ENCODE assay signal across 11 cellular contexts in the genomic region with DNA sequence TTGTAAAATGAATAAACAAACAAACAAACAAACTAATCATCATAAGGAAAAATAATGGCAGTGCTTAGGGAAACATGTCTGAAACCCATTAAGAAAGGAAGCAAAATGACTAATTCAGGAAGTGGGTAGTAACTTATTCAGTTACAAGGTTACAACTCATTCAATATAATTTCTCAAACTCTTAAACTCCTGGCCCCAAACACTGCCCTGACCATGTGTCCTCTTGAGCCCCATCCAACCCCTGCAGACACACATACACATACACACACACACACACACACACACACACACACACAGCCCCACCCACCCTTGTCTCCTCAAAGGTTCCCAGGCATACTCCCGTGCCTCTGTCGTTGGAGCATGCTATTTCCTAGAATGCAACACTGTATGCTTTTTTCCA.
DNase-seq lines count a peak whose midpoint lies in the region; ATAC-seq and TF ChIP-seq lines count a peak whose summit lies in the region.
"Had no signal": no experiment of that assay in that cellular context is flagged by ENCODE, and none has a peak within 500 bp of the region (broad histone marks: within the 10 kb centered on the region; RNA-seq: fewer than 3 reads in every experiment).

No MANE protein-coding gene starts in this region.

- no peak overlapping the region for H3K4me3 ChIP-seq in HEK293 (ENCODE audit: low read depth, low read length)
- no peak overlapping the region for H3K4me3 ChIP-seq in neural progenitor cell
- H3K4me3 ChIP-seq in mucosa of descending colon, result no peak overlapping the region
- H3K4me3 ChIP-seq: HAP-1 had no signal

- no peaks in the 10 kb centered on the region for H3K79me2 ChIP-seq in neural progenitor cell (ENCODE audit: low read depth)

- ATAC-seq in mucosa of descending colon, result no peak

- peaks cover 9% of the 10 kb centered on the region for H3K27me3 Mint-ChIP-seq in activated naive CD8-positive, alpha-beta T cell treated with anti-CD3 and anti-CD28 coated beads for 36 hours
- H3K27me3 Mint-ChIP-seq in neural progenitor cell (ENCODE audit: insufficient read depth, low read depth), result peaks cover 2% of the 10 kb centered on the region
- H3K27me3 Mint-ChIP-seq in activated T-cell treated with anti-CD3 and anti-CD28 coated beads, Interleukin-2, amount 50 U/mL, for 24 hours, result peaks cover 3% of the 10 kb centered on the region

- H3K4me3 Mint-ChIP-seq in activated naive CD8-positive, alpha-beta T cell treated with anti-CD3 and anti-CD28 coated beads for 36 hours, result no peak overlapping the region
- H3K4me3 Mint-ChIP-seq in neural progenitor cell, result no peak overlapping the region
- H3K4me3 Mint-ChIP-seq in activated T-cell treated with anti-CD3 and anti-CD28 coated beads, Interleukin-2, amount 50 U/mL, for 24 hours, result no peak overlapping the region
- H3K4me3 Mint-ChIP-seq: CD8-positive, alpha-beta memory T cell had no signal

- no peaks in the 10 kb centered on the region for H3K36me3 ChIP-seq in HEK293 (ENCODE audit: control insufficient read depth in 2 of 2, insufficient read depth in 1 of 2, low read length in 2 of 2)
- H3K36me3 ChIP-seq in neural progenitor cell, result no peaks in the 10 kb centered on the region
- H3K36me3 ChIP-seq in mucosa of descending colon (ENCODE audit: low read depth), result no peaks in the 10 kb centered on the region
- H3K36me3 ChIP-seq: HAP-1 had no signal

- no peak overlapping the region for H3K27ac Mint-ChIP-seq in activated naive CD8-positive, alpha-beta T cell treated with anti-CD3 and anti-CD28 coated beads for 36 hours
- no peak overlapping the region for H3K27ac Mint-ChIP-seq in neural progenitor cell
- no peak overlapping the region for H3K27ac Mint-ChIP-seq in activated T-cell treated with anti-CD3 and anti-CD28 coated beads, Interleukin-2, amount 50 U/mL, for 24 hours

- no peak overlapping the region for H2AFZ ChIP-seq in neural progenitor cell (replicated peaks)

- no peak for TF ChIP-seq CTCF in HEK293 (tag by site-specific recombination; IDR thresholded peaks at IDR 0.05)
- no peak for TF ChIP-seq CTCF in neural progenitor cell (IDR thresholded peaks at IDR 0.05)
- no peak for TF ChIP-seq CTCF in mucosa of descending colon (IDR thresholded peaks at IDR 0.05)

- POLR2A ChIA-PET in HEK293 (lab: Yijun Ruan, JAX), result no interaction called here

- H3K9me3 ChIP-seq in HEK293 (ENCODE audit: control insufficient read depth, insufficient read depth, low read depth, low read length) (no peaks in the 10 kb centered on the region), neural progenitor cell (ENCODE audit: low read depth) (no peaks in the 10 kb centered on the region), mucosa of descending colon (no peaks in the 10 kb centered on the region)
- H3K9me3 ChIP-seq: HAP-1 had no signal

- no peak overlapping the region for H3K4me2 ChIP-seq in neural progenitor cell

- no peaks in the 10 kb centered on the region for H3K27me3 ChIP-seq in neural progenitor cell

- no peaks in the 10 kb centered on the region for H3K4me1 ChIP-seq in HEK293 (ENCODE audit: control insufficient read depth, insufficient read depth, low read length)
- H3K4me1 ChIP-seq in neural progenitor cell, result peaks cover 7% of the 10 kb centered on the region
- H3K4me1 ChIP-seq in mucosa of descending colon (ENCODE audit: low read depth), result no peaks in the 10 kb centered on the region
- H3K4me1 ChIP-seq: HAP-1 had no signal

- intact Hi-C loops in mucosa of descending colon (cut with DNase I, micrococcal nuclease), result no loop called here

- no peaks in the 10 kb centered on the region for H3F3A ChIP-seq in neural progenitor cell (ENCODE audit: low read depth)

- no peaks in the 10 kb centered on the region for H4K20me1 ChIP-seq in neural progenitor cell (ENCODE audit: low read depth)

- H3K9ac ChIP-seq in neural progenitor cell, result no peak overlapping the region

- H3K36me3 Mint-ChIP-seq in activated naive CD8-positive, alpha-beta T cell treated with anti-CD3 and anti-CD28 coated beads for 36 hours, result no peaks in the 10 kb centered on the region
- H3K36me3 Mint-ChIP-seq in neural progenitor cell, result no peaks in the 10 kb centered on the region
- H3K36me3 Mint-ChIP-seq in activated T-cell treated with anti-CD3 and anti-CD28 coated beads, Interleukin-2, amount 50 U/mL, for 24 hours (ENCODE audit: low read depth), result no peaks in the 10 kb centered on the region
- H3K36me3 Mint-ChIP-seq: CD8-positive, alpha-beta memory T cell had no signal

- DNase-seq in ELR (ENCODE audit: low read depth) (peak; percentile 62), NOMO-1 (lab: John Stamatoyannopoulos, UW; ENCODE audit: unreplicated experiment in 2 of 2) (peak; percentile 42 to 69), fibroblast of peridontal ligament (ENCODE audit: extremely low read depth) (peak; percentile 49), neural progenitor cell (ENCODE audit: low spot score) (no peak), mucosa of descending colon (no peak)
- DNase-seq in activated naive CD8-positive, alpha-beta T cell treated with anti-CD3 and anti-CD28 coated beads for 36 hours, result no peak
- DNase-seq in activated T-cell treated with anti-CD3 and anti-CD28 coated beads, Interleukin-2, amount 50 U/mL, for 24 hours, result no peak
- DNase-seq: activated CD8-positive, alpha-beta memory T cell treated with anti-CD3 and anti-CD28 coated beads, Interleukin-2, amount 50 U/mL, for 48 hours; CD8-positive, alpha-beta memory T cell had no signal

- H3K4me1 Mint-ChIP-seq in activated naive CD8-positive, alpha-beta T cell treated with anti-CD3 and anti-CD28 coated beads for 36 hours, result peaks cover 6% of the 10 kb centered on the region
- H3K4me1 Mint-ChIP-seq in neural progenitor cell, result peaks cover 4% of the 10 kb centered on the region
- H3K4me1 Mint-ChIP-seq in activated T-cell treated with anti-CD3 and anti-CD28 coated beads, Interleukin-2, amount 50 U/mL, for 24 hours (ENCODE audit: low read depth), result peaks cover 5% of the 10 kb centered on the region
- H3K4me1 Mint-ChIP-seq: CD8-positive, alpha-beta memory T cell had no signal

- CTCF ChIA-PET in HEK293 (lab: Yijun Ruan, JAX), result interaction anchor here (0.5 kb wide), 1 partner anchor 37 kb away, joined by 3 read pairs; no protein-coding TSS in a partner anchor

- no peaks in the 10 kb centered on the region for H3K9me3 Mint-ChIP-seq in activated naive CD8-positive, alpha-beta T cell treated with anti-CD3 and anti-CD28 coated beads for 36 hours
- peaks cover 3% of the 10 kb centered on the region for H3K9me3 Mint-ChIP-seq in neural progenitor cell
- no peaks in the 10 kb centered on the region for H3K9me3 Mint-ChIP-seq in activated T-cell treated with anti-CD3 and anti-CD28 coated beads, Interleukin-2, amount 50 U/mL, for 24 hours

- H3K27ac ChIP-seq in HEK293 (ENCODE audit: extremely low read depth, low read depth, low read length), result no peak overlapping the region
- no peak overlapping the region for H3K27ac ChIP-seq in neural progenitor cell

TF ChIP-seq in HEK293, 187 proteins besides CTCF, POLR2A, EP300 and RAD21 (continues in another document):
- TF ChIP-seq ZNF221 (tag by site-specific recombination; IDR thresholded peaks at IDR 0.05; ENCODE audit: borderline replicate concordance), result no peak
- TF ChIP-seq, protein P1, sequence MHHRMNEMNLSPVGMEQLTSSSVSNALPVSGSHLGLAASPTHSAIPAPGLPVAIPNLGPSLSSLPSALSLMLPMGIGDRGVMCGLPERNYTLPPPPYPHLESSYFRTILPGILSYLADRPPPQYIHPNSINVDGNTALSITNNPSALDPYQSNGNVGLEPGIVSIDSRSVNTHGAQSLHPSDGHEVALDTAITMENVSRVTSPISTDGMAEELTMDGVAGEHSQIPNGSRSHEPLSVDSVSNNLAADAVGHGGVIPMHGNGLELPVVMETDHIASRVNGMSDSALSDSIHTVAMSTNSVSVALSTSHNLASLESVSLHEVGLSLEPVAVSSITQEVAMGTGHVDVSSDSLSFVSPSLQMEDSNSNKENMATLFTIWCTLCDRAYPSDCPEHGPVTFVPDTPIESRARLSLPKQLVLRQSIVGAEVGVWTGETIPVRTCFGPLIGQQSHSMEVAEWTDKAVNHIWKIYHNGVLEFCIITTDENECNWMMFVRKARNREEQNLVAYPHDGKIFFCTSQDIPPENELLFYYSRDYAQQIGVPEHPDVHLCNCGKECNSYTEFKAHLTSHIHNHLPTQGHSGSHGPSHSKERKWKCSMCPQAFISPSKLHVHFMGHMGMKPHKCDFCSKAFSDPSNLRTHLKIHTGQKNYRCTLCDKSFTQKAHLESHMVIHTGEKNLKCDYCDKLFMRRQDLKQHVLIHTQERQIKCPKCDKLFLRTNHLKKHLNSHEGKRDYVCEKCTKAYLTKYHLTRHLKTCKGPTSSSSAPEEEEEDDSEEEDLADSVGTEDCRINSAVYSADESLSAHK (tag by site-specific recombination; IDR thresholded peaks at IDR 0.05), result no peak
- TF ChIP-seq, protein P2, sequence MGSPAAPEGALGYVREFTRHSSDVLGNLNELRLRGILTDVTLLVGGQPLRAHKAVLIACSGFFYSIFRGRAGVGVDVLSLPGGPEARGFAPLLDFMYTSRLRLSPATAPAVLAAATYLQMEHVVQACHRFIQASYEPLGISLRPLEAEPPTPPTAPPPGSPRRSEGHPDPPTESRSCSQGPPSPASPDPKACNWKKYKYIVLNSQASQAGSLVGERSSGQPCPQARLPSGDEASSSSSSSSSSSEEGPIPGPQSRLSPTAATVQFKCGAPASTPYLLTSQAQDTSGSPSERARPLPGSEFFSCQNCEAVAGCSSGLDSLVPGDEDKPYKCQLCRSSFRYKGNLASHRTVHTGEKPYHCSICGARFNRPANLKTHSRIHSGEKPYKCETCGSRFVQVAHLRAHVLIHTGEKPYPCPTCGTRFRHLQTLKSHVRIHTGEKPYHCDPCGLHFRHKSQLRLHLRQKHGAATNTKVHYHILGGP (tag by site-specific recombination; IDR thresholded peaks at IDR 0.05), result 0 out of 2 replicates have a peak, but pooled peaks have one; percentile 52
- TF ChIP-seq HOXA7 (CRISPR knock-in tag; IDR thresholded peaks at IDR 0.05; ENCODE audit: borderline replicate concordance), result no peak
- TF ChIP-seq HOXC10 (CRISPR knock-in tag; IDR thresholded peaks at IDR 0.05), result no peak
- TF ChIP-seq ZNF37A (tag by site-specific recombination; IDR thresholded peaks at IDR 0.05), result no peak
- TF ChIP-seq TCF7L2 (IDR thresholded peaks at IDR 0.05; ENCODE audit: borderline replicate concordance, low read depth, low read length), result no peak
- peak; percentile 43; the same call in 1 of the 2 replicates for TF ChIP-seq ZSCAN4 (tag by site-specific recombination; IDR thresholded peaks at IDR 0.05)
- no peak for TF ChIP-seq ZNF16 (tag by site-specific recombination; IDR thresholded peaks at IDR 0.05; ENCODE audit: low read depth)

Comparison
In these comparisons a context has a peak if more than half of its experiments do, and no peak if none do; other contexts are left out.
1. DNase-seq: peak in ELR (single experiment), NOMO-1 (2 of 2) and fibroblast of peridontal ligament (single experiment); none in activated naive CD8-positive, alpha-beta T cell treated with anti-CD3 and anti-CD28 coated beads for 36 hours (single experiment), neural progenitor cell (single experiment), mucosa of descending colon (0 of 3) and activated T-cell treated with anti-CD3 and anti-CD28 coated beads, Interleukin-2, amount 50 U/mL, for 24 hours (single experiment).